ENCODE assay signal across 33 cellular contexts in the genomic region with DNA sequence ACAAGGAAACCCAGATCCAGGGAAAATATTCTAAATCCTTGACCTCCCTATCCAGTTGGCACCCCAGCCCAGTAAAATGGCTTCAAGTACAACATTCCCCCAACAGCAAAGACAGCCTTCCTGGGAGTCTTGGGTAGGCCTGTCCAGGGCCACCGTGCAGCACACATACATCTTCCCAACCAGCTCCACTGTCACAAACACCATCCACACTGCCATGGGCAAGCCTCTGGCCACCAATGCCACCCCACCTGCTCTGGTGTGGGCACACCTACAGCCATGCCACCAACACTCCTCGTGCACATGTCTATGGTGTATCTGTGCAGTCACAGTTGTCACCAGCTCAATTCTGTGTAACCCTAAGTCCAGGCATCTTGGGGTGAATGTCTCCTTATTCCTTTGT.
"Had no signal": no experiment of that assay in that cellular context is flagged by ENCODE, and none has a peak within 500 bp of the region (broad histone marks: within the 10 kb centered on the region; RNA-seq: fewer than 3 reads in every experiment).

No MANE protein-coding gene starts in this region.

- H3K4me3 Mint-ChIP-seq: activated B cell treated with CpG ODN at 0.5 μM for 24 hours; activated CD8-positive, alpha-beta T cell treated with anti-CD3 and anti-CD28 coated beads for 36 hours; activated naive CD8-positive, alpha-beta T cell; activated T-cell treated with anti-CD3 and anti-CD28 coated beads, Interleukin-2, amount 50 U/mL, for 4 hours; activated T-helper 17 cell treated with anti-CD3 and anti-CD28 coated beads, Interleukin-2, amount 50 U/mL, for 72 hours; brain; effector memory CD8-positive, alpha-beta T cell; T-cell; T-helper 1 cell treated with Interleukin-12 subunit alpha and Interleukin-12 subunit beta and Interleukin-4 antibody, amounts not matched to agents 30 μg/mL and 1 μg/mL, for 36 hours had no signal

- H3K4me1 ChIP-seq: breast epithelium, colonic mucosa, gastroesophageal sphincter had no signal

- H3K27me3 ChIP-seq: ascending aorta, breast epithelium, cardiac muscle cell, colonic mucosa, gastroesophageal sphincter had no signal

- H3K9me3 ChIP-seq: ascending aorta, breast epithelium, colonic mucosa, esophagus squamous epithelium, gastroesophageal sphincter had no signal

- ATAC-seq: activated CD4-positive, CD25-positive, alpha-beta regulatory T cell treated with anti-CD3 and anti-CD28 coated beads, Interleukin-2, amount 50 U/mL, for 24 hours; activated CD8-positive, alpha-beta T cell treated with anti-CD3 and anti-CD28 coated beads for 36 hours; activated T-cell treated with anti-CD3 and anti-CD28 coated beads, Interleukin-2, amount 50 U/mL, for 4 hours; activated T-helper 17 cell treated with anti-CD3 and anti-CD28 coated beads, Interleukin-2, amount 50 U/mL, for 72 hours; effector memory CD8-positive, alpha-beta T cell; gastroesophageal sphincter; T-cell had no signal

- H3K27me3 Mint-ChIP-seq: activated B cell treated with CpG ODN at 0.5 μM for 24 hours; activated CD8-positive, alpha-beta T cell treated with anti-CD3 and anti-CD28 coated beads for 36 hours; activated naive CD8-positive, alpha-beta T cell; activated T-helper 17 cell treated with anti-CD3 and anti-CD28 coated beads, Interleukin-2, amount 50 U/mL, for 72 hours; effector memory CD8-positive, alpha-beta T cell; T-cell had no signal

- H3K36me3 Mint-ChIP-seq: activated naive CD8-positive, alpha-beta T cell; brain; T-cell had no signal

- H3K4me1 Mint-ChIP-seq: activated T-helper 17 cell treated with anti-CD3 and anti-CD28 coated beads, Interleukin-2, amount 50 U/mL, for 72 hours had no signal

- H3K36me3 ChIP-seq: ascending aorta, breast epithelium, cardiac muscle cell, colonic mucosa, esophagus squamous epithelium, gastroesophageal sphincter, WERI-Rb-1 had no signal

- H3K27ac ChIP-seq: ascending aorta, breast epithelium, cardiac muscle cell, colonic mucosa, esophagus squamous epithelium, gastroesophageal sphincter, WERI-Rb-1 had no signal

- H3K9me3 Mint-ChIP-seq: activated B cell treated with CpG ODN at 0.5 μM for 24 hours; activated CD8-positive, alpha-beta T cell treated with anti-CD3 and anti-CD28 coated beads for 36 hours; activated T-cell treated with anti-CD3 and anti-CD28 coated beads, Interleukin-2, amount 50 U/mL, for 4 hours; activated T-helper 17 cell treated with anti-CD3 and anti-CD28 coated beads, Interleukin-2, amount 50 U/mL, for 72 hours; brain; effector memory CD8-positive, alpha-beta T cell; T-cell; T-helper 1 cell treated with Interleukin-12 subunit alpha and Interleukin-12 subunit beta and Interleukin-4 antibody, amounts not matched to agents 30 μg/mL and 1 μg/mL, for 36 hours had no signal

- DNase-seq: activated B cell treated with CpG ODN at 0.5 μM for 24 hours; activated CD4-positive, alpha-beta T cell treated with anti-CD3 and anti-CD28 coated beads for 48 hours; activated CD4-positive, alpha-beta T cell treated with anti-CD3 and anti-CD28 coated beads, Interleukin-2, amount 50 U/mL, for 1 hour; activated CD4-positive, alpha-beta T cell treated with anti-CD3 and anti-CD28 coated beads, Interleukin-2, amount 50 U/mL, for 48 hours; activated CD8-positive, alpha-beta memory T cell treated with anti-CD3 and anti-CD28 coated beads for 24 hours; activated CD8-positive, alpha-beta T cell treated with anti-CD3 and anti-CD28 coated beads for 36 hours; activated effector memory CD4-positive, alpha-beta T cell treated with Interleukin-2 at 50 U/mL for 16 hours; activated gamma-delta T cell treated with Interleukin-2 at 50 U/mL for 16 hours; activated naive CD4-positive, alpha-beta T cell treated with anti-CD3 and anti-CD28 coated beads, Interleukin-2, amount 50 U/mL, for 16 hours; activated naive CD4-positive, alpha-beta T cell treated with Interleukin-2 at 50 U/mL for 16 hours; activated T-cell treated with anti-CD3 and anti-CD28 coated beads, Interleukin-2, amount 50 U/mL, for 4 hours; amygdala; central memory CD4-positive, alpha-beta T cell; cerebellar nuclear complex; colonic mucosa; effector CD4-positive, alpha-beta T cell; effector memory CD8-positive, alpha-beta T cell; erythroblast; esophagus squamous epithelium; foreskin melanocyte; SW 1271; T-cell; T-helper 9 cell; WERI-Rb-1 had no signal

- H3K4me3 ChIP-seq: ascending aorta, breast epithelium, cardiac muscle cell, colonic mucosa, esophagus squamous epithelium, gastroesophageal sphincter had no signal

- H3K27ac Mint-ChIP-seq: activated B cell treated with CpG ODN at 0.5 μM for 24 hours; activated CD8-positive, alpha-beta T cell treated with anti-CD3 and anti-CD28 coated beads for 36 hours; activated naive CD8-positive, alpha-beta T cell; activated T-helper 17 cell treated with anti-CD3 and anti-CD28 coated beads, Interleukin-2, amount 50 U/mL, for 72 hours; effector memory CD8-positive, alpha-beta T cell; T-cell; T-helper 1 cell treated with Interleukin-12 subunit alpha and Interleukin-12 subunit beta and Interleukin-4 antibody, amounts not matched to agents 30 μg/mL and 1 μg/mL, for 36 hours had no signal
